8 cellular contexts compared by ENCODE assay signal in genomic region chr18:35497006-35497333, GRCh38. TPM values are rescaled to one million over a fixed set of nuclear protein-coding genes. Genes with fewer than 3 reads are reported as not detected.
DNase-seq lines count a peak whose midpoint lies in the region; ATAC-seq and FAIRE-seq lines count a peak whose summit lies in the region.

No MANE protein-coding gene starts in this region.

- 0 out of 22 replicates have a peak, but pooled peaks cover 0 to 5% (median 0%) of the 10 kb centered on the region in 11 experiments for H3K36me3 ChIP-seq in BLaER1 treated with 17β-estradiol and CSF1 and Interleukin-3, amounts not matched to agents 10 nM and 100 nM

- H4K20me1 ChIP-seq in BLaER1 treated with 17β-estradiol and CSF1 and Interleukin-3, amounts not matched to agents 10 nM and 100 nM, result peaks cover 0 to 8% (median 0%) of the 10 kb centered on the region in 11 experiments; a peak in 1 of 22 replicates

- peak overlapping the region; percentile 96 for H3K4me3 Mint-ChIP-seq in activated T-helper 2 cell treated with anti-CD3 and anti-CD28 coated beads, Interferon-gamma antibody, Interleukin-2, Interleukin-4, amounts not matched to agents 10 μg/mL and 5 μg/mL and 100 μg/mL, durations not matched to agents 14 hours and 24 hours and 36 hours (ENCODE audit: low read depth)

- peaks cover 32% of the 10 kb centered on the region for H3K4me1 Mint-ChIP-seq in activated T-helper 2 cell treated with anti-CD3 and anti-CD28 coated beads, Interferon-gamma antibody, Interleukin-2, Interleukin-4, amounts not matched to agents 10 μg/mL and 5 μg/mL and 100 μg/mL, durations not matched to agents 14 hours and 24 hours and 36 hours (ENCODE audit: low read depth)

- ATAC-seq in GM19324 (IDR thresholded peaks at IDR 0.05; ENCODE audit: low FRiP score, unreplicated experiment) (peak; percentile 21), HG03457 (IDR thresholded peaks at IDR 0.05; ENCODE audit: unreplicated experiment) (peak; percentile 9), left ventricle myocardium superior (peak; percentile 35)

- no peaks in the 10 kb centered on the region for H3K9me3 Mint-ChIP-seq in activated T-helper 2 cell treated with anti-CD3 and anti-CD28 coated beads, Interferon-gamma antibody, Interleukin-2, Interleukin-4, amounts not matched to agents 10 μg/mL and 5 μg/mL and 100 μg/mL, durations not matched to agents 14 hours and 24 hours and 36 hours

- H3K4me3 ChIP-seq in BLaER1 treated with 17β-estradiol and CSF1 and Interleukin-3, amounts not matched to agents 10 nM and 100 nM, result peak overlapping the region; percentile 60 to 78 (median 68)
- H3K4me3 ChIP-seq in skeletal muscle cell (ENCODE audit: low read depth, low read length), result peak overlapping the region; percentile 76

- no peak for DNase-seq in activated T-helper 2 cell treated with anti-CD3 and anti-CD28 coated beads, Interferon-gamma antibody, Interleukin-2, Interleukin-4, amounts not matched to agents 10 μg/mL and 5 μg/mL and 100 μg/mL, durations not matched to agents 14 hours and 24 hours and 36 hours (ENCODE audit: low spot score)
- no peak for DNase-seq in left ventricle myocardium superior
- no peak for DNase-seq in skeletal muscle cell (ENCODE audit: low read depth)
- no peak for DNase-seq in HTR-8/SVneo (ENCODE audit: insufficient read length, low spot score)
- DNase-seq in amniotic stem cell (lab: John Stamatoyannopoulos, UW), result no peak

- no peaks in the 10 kb centered on the region for H3K27me3 Mint-ChIP-seq in activated T-helper 2 cell treated with anti-CD3 and anti-CD28 coated beads, Interferon-gamma antibody, Interleukin-2, Interleukin-4, amounts not matched to agents 10 μg/mL and 5 μg/mL and 100 μg/mL, durations not matched to agents 14 hours and 24 hours and 36 hours (ENCODE audit: low read depth)

- H3K27me3 ChIP-seq in BLaER1 treated with 17β-estradiol and CSF1 and Interleukin-3, amounts not matched to agents 10 nM and 100 nM, result no peaks in the 10 kb centered on the region

- peak overlapping the region; percentile 99 for H3K27ac Mint-ChIP-seq in activated T-helper 2 cell treated with anti-CD3 and anti-CD28 coated beads, Interferon-gamma antibody, Interleukin-2, Interleukin-4, amounts not matched to agents 10 μg/mL and 5 μg/mL and 100 μg/mL, durations not matched to agents 14 hours and 24 hours and 36 hours

- peak overlapping the region; percentile 78 to 95 (median 91) for H3K4me2 ChIP-seq in BLaER1 treated with 17β-estradiol and CSF1 and Interleukin-3, amounts not matched to agents 10 nM and 100 nM

- FAIRE-seq in HTR-8/SVneo (lab: Jason Lieb, UNC), result no peak

- peak overlapping the region; percentile 81 to 90 (median 88) for H3K9ac ChIP-seq in BLaER1 treated with 17β-estradiol and CSF1 and Interleukin-3, amounts not matched to agents 10 nM and 100 nM

- intact Hi-C loops in activated T-helper 2 cell treated with anti-CD3 and anti-CD28 coated beads, Interferon-gamma antibody, Interleukin-2, Interleukin-4, amounts not matched to agents 10 μg/mL and 5 μg/mL and 100 μg/mL, durations not matched to agents 14 hours and 24 hours and 36 hours (cut with micrococcal nuclease), result loop anchor here (1.0 to 10.0 kb wide), 13 partner anchors 13 to 632 kb away; partner anchors contain the start of genes GALNT1, MAPRE2, RMP24 and RPRD1A
- intact Hi-C loops in left ventricle myocardium superior (cut with micrococcal nuclease), result no loop called here

- peak overlapping the region; percentile 86 to 94 (median 90) for H3K27ac ChIP-seq in BLaER1 treated with 17β-estradiol and CSF1 and Interleukin-3, amounts not matched to agents 10 nM and 100 nM

- H3K36me3 Mint-ChIP-seq in activated T-helper 2 cell treated with anti-CD3 and anti-CD28 coated beads, Interferon-gamma antibody, Interleukin-2, Interleukin-4, amounts not matched to agents 10 μg/mL and 5 μg/mL and 100 μg/mL, durations not matched to agents 14 hours and 24 hours and 36 hours (ENCODE audit: low read depth), result no peaks in the 10 kb centered on the region

- H3K4me1 ChIP-seq in BLaER1 treated with 17β-estradiol and CSF1 and Interleukin-3, amounts not matched to agents 10 nM and 100 nM, result peaks cover 29 to 62% (median 49%) of the 10 kb centered on the region in 10 experiments

- peaks cover 0 to 17% (median 0%) of the 10 kb centered on the region in 11 experiments; a peak in 10 of 22 replicates for H3K9me3 ChIP-seq in BLaER1 treated with 17β-estradiol and CSF1 and Interleukin-3, amounts not matched to agents 10 nM and 100 nM (replicated peaks in 1 of 11)

RNA-seq across cellular contexts. Expression of gene INO80C, which starts 0.8 kb away (rescaled TPM):
- 34.9 and 35.9 TPM in 2 replicates for total RNA-seq in activated T-helper 2 cell treated with anti-CD3 and anti-CD28 coated beads, Interferon-gamma antibody, Interleukin-2, Interleukin-4, amounts not matched to agents 10 μg/mL and 5 μg/mL and 100 μg/mL, durations not matched to agents 14 hours and 24 hours and 36 hours
- total RNA-seq in left ventricle myocardium superior, result 24.9 TPM
